8 cellular contexts compared by ENCODE assay signal in the genomic region with DNA sequence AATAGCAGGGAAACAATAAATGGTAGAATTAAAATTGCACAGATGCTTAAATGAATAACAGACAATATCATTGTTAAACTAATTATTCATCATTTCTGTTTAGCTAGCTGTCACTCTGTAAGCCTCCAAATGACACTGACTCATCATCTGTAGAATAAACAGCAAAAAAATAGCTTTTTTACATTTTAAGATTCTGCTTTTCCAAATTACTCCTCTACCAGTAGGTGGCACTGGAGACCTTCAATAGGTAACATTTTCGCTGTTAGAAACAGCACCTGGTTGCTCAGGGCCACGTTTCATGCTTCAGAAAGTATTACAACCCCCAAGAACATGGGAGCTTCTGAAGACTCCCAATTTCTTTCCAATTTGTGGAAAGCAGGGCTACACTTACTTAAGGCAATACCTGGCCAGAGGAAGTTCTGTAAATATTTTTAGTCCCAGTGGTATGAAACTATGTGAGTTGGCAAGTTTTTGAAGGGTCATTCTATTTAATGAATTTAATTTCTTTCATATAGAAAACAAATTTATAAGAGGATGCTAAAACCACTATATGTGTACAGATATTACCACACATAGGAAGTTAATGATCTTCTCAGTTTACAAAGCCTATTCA. TPM values are rescaled to one million over a fixed set of nuclear protein-coding genes. Genes with fewer than 3 reads are reported as not detected.
DNase-seq lines count a peak whose midpoint lies in the region; ATAC-seq, FAIRE-seq and TF ChIP-seq lines count a peak whose summit lies in the region.

No MANE protein-coding gene starts in this region.

- peaks cover 23% of the 10 kb centered on the region for H3K27me3 Mint-ChIP-seq in chondrocyte (ENCODE audit: low read depth)
- no peaks in the 10 kb centered on the region for H3K27me3 Mint-ChIP-seq in naive thymus-derived CD4-positive, alpha-beta T cell

- H3K27ac ChIP-seq in naive thymus-derived CD4-positive, alpha-beta T cell (ENCODE audit: low read depth, low read length), result no peak overlapping the region

- no peak for FAIRE-seq in HTR-8/SVneo (lab: Jason Lieb, UNC)

- no peak overlapping the region for H3K4me3 Mint-ChIP-seq in chondrocyte (ENCODE audit: unreplicated experiment)
- no peak overlapping the region for H3K4me3 Mint-ChIP-seq in naive thymus-derived CD4-positive, alpha-beta T cell

- intact Hi-C loops in naive thymus-derived CD4-positive, alpha-beta T cell (cut with micrococcal nuclease), result loop anchor here (1.0 to 2.0 kb wide), 6 partner anchors 152 to 989 kb away; no protein-coding TSS in a partner anchor

- CTCF ChIA-PET in naive thymus-derived CD4-positive, alpha-beta T cell (lab: Charles Lee), result interaction anchor here (0.6 to 1.2 kb wide), 5 partner anchors 9 to 680 kb away, joined by 3 to 4 read pairs (median 3); no protein-coding TSS in a partner anchor

- DNase-seq in DMS 273 (lab: John Stamatoyannopoulos, UW; ENCODE audit: unreplicated experiment) (peak; percentile 75), DMS 273 treated with DMSO at 0.1 percent for 48 hours (lab: John Stamatoyannopoulos, UW) (no peak), HTR-8/SVneo (ENCODE audit: insufficient read length, low spot score) (peak; percentile 23), OCI-M1 (lab: John Stamatoyannopoulos, UW) (peak; percentile 66), chondrocyte (ENCODE audit: low spot score) (no peak), cortex of kidney (lab: John Stamatoyannopoulos, UW) (no peak)
- DNase-seq in naive thymus-derived CD4-positive, alpha-beta T cell, result peak in 6 of 9 donors; percentile 13 to 47 (median 38)

- no peaks in the 10 kb centered on the region for H3K9me3 Mint-ChIP-seq in chondrocyte (ENCODE audit: low read depth)
- H3K9me3 Mint-ChIP-seq in naive thymus-derived CD4-positive, alpha-beta T cell, result no peaks in the 10 kb centered on the region

- H3K36me3 Mint-ChIP-seq in chondrocyte (ENCODE audit: low read depth), result no peaks in the 10 kb centered on the region
- peaks cover 2 to 53% (median 33%) of the 10 kb centered on the region in 5 donors for H3K36me3 Mint-ChIP-seq in naive thymus-derived CD4-positive, alpha-beta T cell

- peaks cover 0 to 39% (median under 1%) of the 10 kb centered on the region in 3 experiments for H3K36me3 ChIP-seq in naive thymus-derived CD4-positive, alpha-beta T cell (ENCODE audit: control insufficient read depth in 2 of 3, insufficient read depth in 3 of 3, low read length in 3 of 3)

- H3K4me3 ChIP-seq in naive thymus-derived CD4-positive, alpha-beta T cell (ENCODE audit: low read length), result no peak overlapping the region

- ATAC-seq in GM19372 (IDR thresholded peaks at IDR 0.05; ENCODE audit: low read depth, unreplicated experiment), result peak; percentile 58
- peak; percentile 52 for ATAC-seq in naive thymus-derived CD4-positive, alpha-beta T cell

- no peak overlapping the region for H3K27ac Mint-ChIP-seq in chondrocyte (ENCODE audit: unreplicated experiment)
- H3K27ac Mint-ChIP-seq in naive thymus-derived CD4-positive, alpha-beta T cell, result no peak overlapping the region

- peak; percentile 87 for TF ChIP-seq CTCF in chondrocyte (IDR thresholded peaks at IDR 0.05)

- H3K4me1 Mint-ChIP-seq in chondrocyte (ENCODE audit: low read depth), result no peaks in the 10 kb centered on the region
- H3K4me1 Mint-ChIP-seq in naive thymus-derived CD4-positive, alpha-beta T cell, result peaks cover 0 to 2% (median 0%) of the 10 kb centered on the region in 7 donors

- H3K4me1 ChIP-seq in naive thymus-derived CD4-positive, alpha-beta T cell (ENCODE audit: control insufficient read depth in 2 of 2, insufficient read depth in 2 of 2, low read length in 2 of 2), result no peaks in the 10 kb centered on the region

- POLR2A ChIA-PET in naive thymus-derived CD4-positive, alpha-beta T cell (lab: Charles Lee), result no interaction called here

- H3K27me3 ChIP-seq in naive thymus-derived CD4-positive, alpha-beta T cell (ENCODE audit: control insufficient read depth in 2 of 2, insufficient read depth in 2 of 2, low read length in 2 of 2), result no peaks in the 10 kb centered on the region

- no peaks in the 10 kb centered on the region for H3K9me3 ChIP-seq in naive thymus-derived CD4-positive, alpha-beta T cell (ENCODE audit: control insufficient read depth in 2 of 3, low read length in 3 of 3)

RNA-seq across cellular contexts. Expression of a gene that starts 45.4 kb away (rescaled TPM):
- not detected in 3 replicates for total RNA-seq in chondrocyte
- 10 to 100 TPM; 12.9 to 45.5 (median 39.9) TPM for total RNA-seq in naive thymus-derived CD4-positive, alpha-beta T cell
- 1 to 10 TPM; 3.1 to 4.9 TPM for polyA plus RNA-seq in naive thymus-derived CD4-positive, alpha-beta T cell

Comparison
In these comparisons a context has a peak if more than half of its experiments do, and no peak if none do; other contexts are left out.
1. DNase-seq: peak in DMS 273 (single experiment), HTR-8/SVneo (single experiment), OCI-M1 (single experiment) and naive thymus-derived CD4-positive, alpha-beta T cell (6 of 9); none in DMS 273 treated with DMSO at 0.1 percent for 48 hours (single experiment), chondrocyte (single experiment) and cortex of kidney (single experiment).
2. RNA of a gene that starts 45.4 kb away (total RNA-seq): 12.9 to 45.5 TPM in naive thymus-derived CD4-positive, alpha-beta T cell; not detected in chondrocyte; every median in the first group is over 10 times any median in the second.